14 cellular contexts compared by ENCODE assay signal in genomic region chr10:124669824-124670654, GRCh38.
DNase-seq lines count a peak whose midpoint lies in the region; ATAC-seq, FAIRE-seq and TF ChIP-seq lines count a peak whose summit lies in the region.
"Had no signal": no experiment of that assay in that cellular context is flagged by ENCODE, and none has a peak within 500 bp of the region (broad histone marks: within the 10 kb centered on the region; RNA-seq: fewer than 3 reads in every experiment).

No MANE protein-coding gene starts in this region.

- FAIRE-seq in D721Med (lab: Jason Lieb, UNC), result no peak
- FAIRE-seq: small intestine had no signal

- no peak overlapping the region for H3K4me3 Mint-ChIP-seq in stimulated activated naive CD8-positive, alpha-beta T cell treated with anti-CD3 and anti-CD28 coated beads, Interleukin-15, Interleukin-2, amounts not matched to agents 100 ng/mL and 50 ng/mL, for 24 hours
- peak overlapping the region; percentile 81 for H3K4me3 Mint-ChIP-seq in natural killer cell treated with Interleukin-12 subunit alpha and Interleukin-12 subunit beta and Interleukin-15 and Interleukin-18, amount 100 ng/mL, for 72 hours

- H3K4me3 ChIP-seq in effector memory CD4-positive, alpha-beta T cell (ENCODE audit: insufficient read depth, low read depth, low read length, poor library complexity, severe bottlenecking), result no peak overlapping the region
- H3K4me3 ChIP-seq in upper lobe of right lung, result no peak overlapping the region
- H3K4me3 ChIP-seq: ascending aorta had no signal

- peak overlapping the region; percentile 2 for H3K27ac ChIP-seq in effector memory CD4-positive, alpha-beta T cell (ENCODE audit: insufficient read depth, low read length, poor library complexity, severe bottlenecking)
- peak overlapping the region; percentile 44 for H3K27ac ChIP-seq in upper lobe of right lung
- H3K27ac ChIP-seq: ascending aorta had no signal

- H3K27me3 ChIP-seq in effector memory CD4-positive, alpha-beta T cell (replicated peaks; ENCODE audit: control insufficient read depth, insufficient read depth, low read length, poor library complexity, severe bottlenecking), result no peaks in the 10 kb centered on the region
- no peaks in the 10 kb centered on the region for H3K27me3 ChIP-seq in upper lobe of right lung
- H3K27me3 ChIP-seq: ascending aorta had no signal

- intact Hi-C loops in upper lobe of right lung (cut with DNase I), result no loop called here

- TF ChIP-seq CTCF in upper lobe of right lung (IDR thresholded peaks at IDR 0.05) (no peak), D721Med (IDR thresholded peaks at IDR 0.05; ENCODE audit: insufficient read depth, missing control alignments) (no peak)

- no peaks in the 10 kb centered on the region for H3K9me3 Mint-ChIP-seq in stimulated activated naive CD8-positive, alpha-beta T cell treated with anti-CD3 and anti-CD28 coated beads, Interleukin-15, Interleukin-2, amounts not matched to agents 100 ng/mL and 50 ng/mL, for 24 hours
- no peaks in the 10 kb centered on the region for H3K9me3 Mint-ChIP-seq in natural killer cell treated with Interleukin-12 subunit alpha and Interleukin-12 subunit beta and Interleukin-15 and Interleukin-18, amount 100 ng/mL, for 72 hours

- peaks cover 61% of the 10 kb centered on the region for H3K4me1 Mint-ChIP-seq in stimulated activated naive CD8-positive, alpha-beta T cell treated with anti-CD3 and anti-CD28 coated beads, Interleukin-15, Interleukin-2, amounts not matched to agents 100 ng/mL and 50 ng/mL, for 24 hours (ENCODE audit: low read depth)
- H3K4me1 Mint-ChIP-seq in natural killer cell treated with Interleukin-12 subunit alpha and Interleukin-12 subunit beta and Interleukin-15 and Interleukin-18, amount 100 ng/mL, for 72 hours (ENCODE audit: low read depth in 2 of 2), result peaks cover 55 to 58% of the 10 kb centered on the region in 2 donors

- no peak for DNase-seq in stimulated activated naive CD8-positive, alpha-beta T cell treated with anti-CD3 and anti-CD28 coated beads, Interleukin-15, Interleukin-2, amounts not matched to agents 100 U/mL and 50 U/mL, for 24 hours
- no peak for DNase-seq in effector memory CD4-positive, alpha-beta T cell
- no peak for DNase-seq in natural killer cell treated with Interleukin-12 subunit alpha and Interleukin-12 subunit beta and Interleukin-15 and Interleukin-18, amount 100 ng/mL, for 72 hours (ENCODE audit: low spot score)
- DNase-seq in upper lobe of right lung, result no peak
- no peak for DNase-seq in D721Med (ENCODE audit: insufficient read length, low spot score)
- DNase-seq: activated CD4-positive, CD25-positive, alpha-beta regulatory T cell treated with anti-CD3 and anti-CD28 coated beads, Interleukin-2, amount 50 U/mL, for 72 hours; activated T-cell treated with anti-CD3 and anti-CD28 coated beads, Interleukin-2, amount 50 U/mL, for 48 hours; DMS53; NCI-H1930; small intestine had no signal

- peaks cover 14% of the 10 kb centered on the region for H3K36me3 ChIP-seq in effector memory CD4-positive, alpha-beta T cell (ENCODE audit: control insufficient read depth, insufficient read depth, low read length)
- no peaks in the 10 kb centered on the region for H3K36me3 ChIP-seq in upper lobe of right lung
- H3K36me3 ChIP-seq: ascending aorta had no signal

- peaks cover 69% of the 10 kb centered on the region for H3K4me1 ChIP-seq in effector memory CD4-positive, alpha-beta T cell (ENCODE audit: control insufficient read depth, insufficient read depth, low read length, poor library complexity, severe bottlenecking)
- H3K4me1 ChIP-seq in upper lobe of right lung, result peaks cover 75% of the 10 kb centered on the region

- no peaks in the 10 kb centered on the region for H3K27me3 Mint-ChIP-seq in stimulated activated naive CD8-positive, alpha-beta T cell treated with anti-CD3 and anti-CD28 coated beads, Interleukin-15, Interleukin-2, amounts not matched to agents 100 ng/mL and 50 ng/mL, for 24 hours
- H3K27me3 Mint-ChIP-seq in natural killer cell treated with Interleukin-12 subunit alpha and Interleukin-12 subunit beta and Interleukin-15 and Interleukin-18, amount 100 ng/mL, for 72 hours, result no peaks in the 10 kb centered on the region

- H3K27ac Mint-ChIP-seq in stimulated activated naive CD8-positive, alpha-beta T cell treated with anti-CD3 and anti-CD28 coated beads, Interleukin-15, Interleukin-2, amounts not matched to agents 100 ng/mL and 50 ng/mL, for 24 hours, result peak overlapping the region; percentile 19
- peak overlapping the region; percentile 83 to 96 for H3K27ac Mint-ChIP-seq in natural killer cell treated with Interleukin-12 subunit alpha and Interleukin-12 subunit beta and Interleukin-15 and Interleukin-18, amount 100 ng/mL, for 72 hours

- no peaks in the 10 kb centered on the region for H3K36me3 Mint-ChIP-seq in stimulated activated naive CD8-positive, alpha-beta T cell treated with anti-CD3 and anti-CD28 coated beads, Interleukin-15, Interleukin-2, amounts not matched to agents 100 ng/mL and 50 ng/mL, for 24 hours (ENCODE audit: low read depth)
- H3K36me3 Mint-ChIP-seq in natural killer cell treated with Interleukin-12 subunit alpha and Interleukin-12 subunit beta and Interleukin-15 and Interleukin-18, amount 100 ng/mL, for 72 hours, result no peaks in the 10 kb centered on the region

- ATAC-seq in stimulated activated naive CD8-positive, alpha-beta T cell treated with anti-CD3 and anti-CD28 coated beads, Interleukin-15, Interleukin-2, amounts not matched to agents 100 U/mL and 50 U/mL, for 24 hours, result no peak
- peak in 1 of 2 donors; percentile 28 for ATAC-seq in natural killer cell treated with Interleukin-12 subunit alpha and Interleukin-12 subunit beta and Interleukin-15 and Interleukin-18, amount 100 ng/mL, for 72 hours
- ATAC-seq in upper lobe of right lung (peak; percentile 19), HG03378 (IDR thresholded peaks at IDR 0.05; ENCODE audit: unreplicated experiment) (no peak), GM21526 (IDR thresholded peaks at IDR 0.05; ENCODE audit: low FRiP score, unreplicated experiment) (no peak)

- no peaks in the 10 kb centered on the region for H3K9me3 ChIP-seq in effector memory CD4-positive, alpha-beta T cell (ENCODE audit: control insufficient read depth, low read length)
- H3K9me3 ChIP-seq in upper lobe of right lung, result no peaks in the 10 kb centered on the region
- H3K9me3 ChIP-seq: ascending aorta had no signal
